In genomic region chr7:70600993-70601392, GRCh38 we compare ENCODE assay signal across 19 cellular contexts.
DNase-seq lines count a peak whose midpoint lies in the region; ATAC-seq and TF ChIP-seq lines count a peak whose summit lies in the region.
"Had no signal": no experiment of that assay in that cellular context is flagged by ENCODE, and none has a peak within 500 bp of the region (broad histone marks: within the 10 kb centered on the region; RNA-seq: fewer than 3 reads in every experiment).

No MANE protein-coding gene starts in this region.

- H3K27me3 ChIP-seq in liver (ENCODE audit: control insufficient read depth in 4 of 4, insufficient read depth in 4 of 4, low read length in 3 of 4), result no peaks in the 10 kb centered on the region
- H3K27me3 ChIP-seq in right lobe of liver, result no peaks in the 10 kb centered on the region
- peaks cover 36% of the 10 kb centered on the region for H3K27me3 ChIP-seq in endodermal cell (ENCODE audit: control insufficient read depth, insufficient read depth, low read length, poor library complexity, severe bottlenecking)
- no peaks in the 10 kb centered on the region for H3K27me3 ChIP-seq in neural cell (ENCODE audit: insufficient read depth, low read depth, low read length)
- H3K27me3 ChIP-seq in neuronal stem cell (ENCODE audit: control insufficient read depth in 3 of 3, insufficient read depth in 3 of 3, low read depth in 1 of 3, low read length in 3 of 3), result peaks cover 3 to 26% (median 5%) of the 10 kb centered on the region in 3 experiments

- no peak for TF ChIP-seq CTCF in liver (IDR thresholded peaks at IDR 0.05; ENCODE audit: low read depth, low read length, missing input control)
- no peak for TF ChIP-seq CTCF in right lobe of liver (IDR thresholded peaks at IDR 0.05)
- TF ChIP-seq CTCF in endodermal cell (conservative IDR thresholded peaks at IDR 0.05), result no peak
- no peak for TF ChIP-seq CTCF in neural cell (IDR thresholded peaks at IDR 0.05; ENCODE audit: poor library complexity, severe bottlenecking)

- H2BK15ac ChIP-seq in neuronal stem cell (ENCODE audit: low read length), result no peak overlapping the region

- no peak overlapping the region for H4K8ac ChIP-seq in neuronal stem cell (ENCODE audit: low read depth, low read length)

- H3K36me3 ChIP-seq in liver (ENCODE audit: control insufficient read depth in 4 of 4, insufficient read depth in 3 of 4, low read depth in 1 of 4, low read length in 3 of 4) (peaks cover 0 to 4% (median 1%) of the 10 kb centered on the region in 4 donors), right lobe of liver (no peaks in the 10 kb centered on the region), endodermal cell (ENCODE audit: control insufficient read depth, insufficient read depth, low read length) (peaks cover 22% of the 10 kb centered on the region), neural cell (ENCODE audit: insufficient read depth, low read length) (peaks cover 18% of the 10 kb centered on the region), neuronal stem cell (replicated peaks in 1 of 2; ENCODE audit: control insufficient read depth in 2 of 2, insufficient read depth in 2 of 2, low read length in 2 of 2) (peaks cover 0 to 10% of the 10 kb centered on the region in 2 donors)

- no peak for TF ChIP-seq EP300 in neural cell (conservative IDR thresholded peaks at IDR 0.05; ENCODE audit: poor library complexity, severe bottlenecking)

- no peak overlapping the region for H2AK5ac ChIP-seq in neuronal stem cell (ENCODE audit: low read depth, low read length)

- no peaks in the 10 kb centered on the region for H3F3A ChIP-seq in neural cell (ENCODE audit: insufficient read depth, low read length, poor library complexity, severe bottlenecking)

- no peak overlapping the region for H2BK120ac ChIP-seq in neuronal stem cell (ENCODE audit: low read depth, low read length)

- TF ChIP-seq RAD21 in liver (IDR thresholded peaks at IDR 0.05), result no peak
- no peak for TF ChIP-seq RAD21 in neural cell (conservative IDR thresholded peaks at IDR 0.05)

- peaks cover 99% of the 10 kb centered on the region for H3K79me2 ChIP-seq in neural cell (replicated peaks; ENCODE audit: insufficient read depth, low read length)

- H3K4ac ChIP-seq in neuronal stem cell (ENCODE audit: low read length), result no peak overlapping the region

- DNase-seq in right lobe of liver (no peak), endodermal cell (no peak), neuronal stem cell (ENCODE audit: low spot score) (no peak), NCI-H146 treated with DMSO at 0.1 percent for 48 hours (lab: John Stamatoyannopoulos, UW; ENCODE audit: unreplicated experiment) (no peak)
- DNase-seq in stimulated activated naive B cell treated with anti-CD40 and anti-IgM and Interleukin-4, amounts not matched to agents 10 μg/mL and 1 μg/mL and 100 μg/mL, for 72 hours, result no peak
- DNase-seq: AML-193; Caco-2; Calu3; CD4-positive, alpha-beta T cell; CD8-positive, alpha-beta T cell; DMS79 treated with DMSO at 0.1 percent for 48 hours; GF-D8 had no signal

- TF ChIP-seq POLR2A in right lobe of liver (IDR thresholded peaks at IDR 0.05), result no peak

- no peak overlapping the region for H2BK12ac ChIP-seq in neuronal stem cell (ENCODE audit: low read length)

- peaks cover 10% of the 10 kb centered on the region for H3K4me1 Mint-ChIP-seq in endodermal cell
- no peaks in the 10 kb centered on the region for H3K4me1 Mint-ChIP-seq in stimulated activated naive B cell treated with anti-CD40 and anti-IgM and Interleukin-4, amounts not matched to agents 10 μg/mL and 1 μg/mL and 100 μg/mL, for 72 hours
- H3K4me1 Mint-ChIP-seq: B cell had no signal

- H3K18ac ChIP-seq in neuronal stem cell (ENCODE audit: low read length), result no peak overlapping the region

- H3K27me3 Mint-ChIP-seq in endodermal cell (ENCODE audit: insufficient read depth), result peaks cover 64% of the 10 kb centered on the region
- H3K27me3 Mint-ChIP-seq in stimulated activated naive B cell treated with anti-CD40 and anti-IgM and Interleukin-4, amounts not matched to agents 10 μg/mL and 1 μg/mL and 100 μg/mL, for 72 hours, result no peaks in the 10 kb centered on the region

- no peak overlapping the region for H3K4me3 ChIP-seq in liver (ENCODE audit: low read depth in 1 of 3, low read length in 3 of 3)
- no peak overlapping the region for H3K4me3 ChIP-seq in right lobe of liver
- H3K4me3 ChIP-seq in endodermal cell (ENCODE audit: low read length), result peak overlapping the region; percentile 20
- peak overlapping the region; percentile 94 for H3K4me3 ChIP-seq in neural cell (ENCODE audit: low read length)
- H3K4me3 ChIP-seq in neuronal stem cell (ENCODE audit: low read length in 2 of 2), result no peak overlapping the region
- H3K4me3 ChIP-seq: A549; BLaER1 treated with 17β-estradiol and CSF1 and Interleukin-3, amounts not matched to agents 10 nM and 100 nM had no signal

- H2AFZ ChIP-seq in neural cell (ENCODE audit: low read depth, low read length), result no peak overlapping the region
- H2AFZ ChIP-seq in neuronal stem cell (ENCODE audit: low read length), result no peak overlapping the region

- peaks cover 23% of the 10 kb centered on the region for H4K20me1 ChIP-seq in neural cell (ENCODE audit: insufficient read depth)

- no peak overlapping the region for H3K14ac ChIP-seq in neuronal stem cell (ENCODE audit: low read length)

- H4K91ac ChIP-seq in neuronal stem cell (ENCODE audit: low read depth, low read length, poor library complexity), result no peak overlapping the region

- H3K4me3 Mint-ChIP-seq in endodermal cell, result no peak overlapping the region
- no peak overlapping the region for H3K4me3 Mint-ChIP-seq in stimulated activated naive B cell treated with anti-CD40 and anti-IgM and Interleukin-4, amounts not matched to agents 10 μg/mL and 1 μg/mL and 100 μg/mL, for 72 hours
- H3K4me3 Mint-ChIP-seq: B cell; CD4-positive, alpha-beta T cell; CD8-positive, alpha-beta T cell had no signal

- no peak overlapping the region for H3K23ac ChIP-seq in neuronal stem cell (ENCODE audit: low read depth, low read length, poor library complexity)

- intact Hi-C loops in right lobe of liver (cut with DNase I), result no loop called here

- no peaks in the 10 kb centered on the region for H3K9me2 ChIP-seq in neural cell (ENCODE audit: insufficient read depth, low read length)

- H3K36me3 Mint-ChIP-seq in endodermal cell (ENCODE audit: low read depth), result peaks cover 33% of the 10 kb centered on the region
- peaks cover 30 to 35% of the 10 kb centered on the region in 2 donors for H3K36me3 Mint-ChIP-seq in stimulated activated naive B cell treated with anti-CD40 and anti-IgM and Interleukin-4, amounts not matched to agents 10 μg/mL and 1 μg/mL and 100 μg/mL, for 72 hours
- H3K36me3 Mint-ChIP-seq: CD8-positive, alpha-beta T cell had no signal

- H3K79me1 ChIP-seq in neuronal stem cell (ENCODE audit: low read depth, low read length), result no peaks in the 10 kb centered on the region

- H3K9ac ChIP-seq in liver (ENCODE audit: low read depth in 1 of 2, low read length in 2 of 2) (no peak overlapping the region), endodermal cell (ENCODE audit: extremely low read depth, low read length, poor library complexity, severe bottlenecking) (no peak overlapping the region), neural cell (ENCODE audit: low read length) (no peak overlapping the region), neuronal stem cell (ENCODE audit: low read depth, low read length, poor library complexity) (no peak overlapping the region)
- H3K9ac ChIP-seq: BLaER1 treated with 17β-estradiol and CSF1 and Interleukin-3, amounts not matched to agents 10 nM and 100 nM had no signal

- peaks cover 22% of the 10 kb centered on the region for H3K9me3 Mint-ChIP-seq in endodermal cell
- peaks cover 8 to 10% of the 10 kb centered on the region in 2 donors for H3K9me3 Mint-ChIP-seq in stimulated activated naive B cell treated with anti-CD40 and anti-IgM and Interleukin-4, amounts not matched to agents 10 μg/mL and 1 μg/mL and 100 μg/mL, for 72 hours

- H3K27ac ChIP-seq in liver (ENCODE audit: low read depth in 1 of 2, low read length in 2 of 2), result peak overlapping the region; percentile 48 to 63
- no peak overlapping the region for H3K27ac ChIP-seq in right lobe of liver
- H3K27ac ChIP-seq in endodermal cell (ENCODE audit: low read depth, low read length), result no peak overlapping the region
- H3K27ac ChIP-seq in neural cell (ENCODE audit: low read length), result no peak overlapping the region
- no peak overlapping the region for H3K27ac ChIP-seq in neuronal stem cell (replicated peaks; ENCODE audit: low read length)
- H3K27ac ChIP-seq: 22Rv1; A549; BLaER1 treated with 17β-estradiol and CSF1 and Interleukin-3, amounts not matched to agents 10 nM and 100 nM; C4-2B had no signal

- 99% methylated on average over 1 of the region's 1 CpG for WGBS in liver
- 94% methylated on average over 1 of the region's 1 CpG for WGBS in right lobe of liver (ENCODE audit: insufficient coverage, low coverage, low lambda C conversion rate, missing lambda C conversion rate)
- 100% methylated on average over 1 of the region's 1 CpG; no CpG with 5 or more reads in 1 of the 2 experiments for WGBS in endodermal cell (ENCODE audit: insufficient coverage in 1 of 2, insufficient read length in 1 of 2), 2 experiments
- WGBS in neuronal stem cell (ENCODE audit: extremely low coverage in 2 of 2, insufficient read length in 2 of 2, insufficient replicate concordance in 1 of 2), 2 donors, result no CpG with 5 or more reads among the region's 1 CpG

- no peak overlapping the region for H3K27ac Mint-ChIP-seq in endodermal cell
- H3K27ac Mint-ChIP-seq in stimulated activated naive B cell treated with anti-CD40 and anti-IgM and Interleukin-4, amounts not matched to agents 10 μg/mL and 1 μg/mL and 100 μg/mL, for 72 hours, result no peak overlapping the region
- H3K27ac Mint-ChIP-seq: B cell; CD4-positive, alpha-beta T cell; CD8-positive, alpha-beta T cell had no signal

- peaks cover 0 to 4% (median 0%) of the 10 kb centered on the region in 4 donors for H3K9me3 ChIP-seq in liver (ENCODE audit: control insufficient read depth in 4 of 4, low read length in 3 of 4)
- no peaks in the 10 kb centered on the region for H3K9me3 ChIP-seq in right lobe of liver
- peaks cover 23% of the 10 kb centered on the region for H3K9me3 ChIP-seq in endodermal cell (ENCODE audit: control insufficient read depth, low read length)
- peaks cover 8% of the 10 kb centered on the region for H3K9me3 ChIP-seq in neural cell (ENCODE audit: low read length)
- H3K9me3 ChIP-seq in neuronal stem cell (replicated peaks in 1 of 2; ENCODE audit: control insufficient read depth in 2 of 2, insufficient read depth in 1 of 2, low read depth in 1 of 2, low read length in 2 of 2), result peaks cover 8 to 24% of the 10 kb centered on the region in 2 donors

- no peak for ATAC-seq in right lobe of liver
- ATAC-seq in stimulated activated naive B cell treated with anti-CD40 and anti-IgM and Interleukin-4, amounts not matched to agents 10 μg/mL and 1 μg/mL and 100 μg/mL, for 72 hours (replicated peaks), result no peak
- ATAC-seq: A549; CD8-positive, alpha-beta T cell had no signal

- peaks cover 5 to 55% (median 38%) of the 10 kb centered on the region in 4 donors for H3K4me1 ChIP-seq in liver (ENCODE audit: control insufficient read depth in 4 of 4, insufficient read depth in 4 of 4, low read length in 3 of 4)
- peaks cover 0 to 49% (median 7%) of the 10 kb centered on the region in 4 donors for H3K4me1 ChIP-seq in right lobe of liver
- no peaks in the 10 kb centered on the region for H3K4me1 ChIP-seq in endodermal cell (ENCODE audit: control insufficient read depth, insufficient read depth, low read length)
- peaks cover 4 to 6% of the 10 kb centered on the region in 2 donors for H3K4me1 ChIP-seq in neuronal stem cell (ENCODE audit: control insufficient read depth in 2 of 2, insufficient read depth in 1 of 2, low read depth in 1 of 2, low read length in 2 of 2)
- H3K4me1 ChIP-seq: A549, Caco-2 had no signal

- peak overlapping the region; percentile 15 for H3K4me2 ChIP-seq in neural cell (ENCODE audit: low read length)
- no peak overlapping the region for H3K4me2 ChIP-seq in neuronal stem cell (ENCODE audit: insufficient read depth, low read length, poor library complexity, severe bottlenecking)
- H3K4me2 ChIP-seq: A549 had no signal

- no peak overlapping the region for H2BK5ac ChIP-seq in neuronal stem cell (ENCODE audit: low read length)

Comparison
In these comparisons a context has a peak if more than half of its experiments do, and no peak if none do; other contexts are left out.
1. H3K27ac ChIP-seq: peak in liver (2 of 2); none in right lobe of liver (0 of 3), endodermal cell (single experiment), neural cell (single experiment) and neuronal stem cell (single experiment).
2. H3K4me3 ChIP-seq: peak in endodermal cell (single experiment) and neural cell (single experiment); none in liver (0 of 3), right lobe of liver (0 of 3) and neuronal stem cell (0 of 2).